8 cellular contexts compared by ENCODE assay signal in genomic region chr10:89861584-89862287, GRCh38.
DNase-seq lines count a peak whose midpoint lies in the region; ATAC-seq and TF ChIP-seq lines count a peak whose summit lies in the region.

No MANE protein-coding gene starts in this region.

- H3K27ac ChIP-seq in stomach = no peak overlapping the region

- no peak for TF ChIP-seq CTCF in progenitor cell of endocrine pancreas (IDR thresholded peaks at IDR 0.05; ENCODE audit: unreplicated experiment)
- no peak for TF ChIP-seq CTCF in stomach (IDR thresholded peaks at IDR 0.05)

- H3K4me3 Mint-ChIP-seq in activated T-cell treated with anti-CD3 and anti-CD28 coated beads, Interleukin-2, amount 50 U/mL, for 72 hours = peak overlapping the region; percentile 57 to 73
- H3K4me3 Mint-ChIP-seq in naive B cell (peak overlapping the region in 4 of 8 donors; percentile 49 to 82 (median 70)), progenitor cell of endocrine pancreas (ENCODE audit: low read depth) (no peak overlapping the region)

- TF ChIP-seq EP300 in stomach (IDR thresholded peaks at IDR 0.05) = no peak

- H3K27ac Mint-ChIP-seq in activated T-cell treated with anti-CD3 and anti-CD28 coated beads, Interleukin-2, amount 50 U/mL, for 72 hours = peak overlapping the region; percentile 90
- H3K27ac Mint-ChIP-seq in naive B cell (peak overlapping the region in 4 of 6 donors; percentile 30 to 86 (median 64)), progenitor cell of endocrine pancreas (no peak overlapping the region)

- no peak overlapping the region for H3K4me3 ChIP-seq in stomach

- H3K9me3 ChIP-seq in stomach = no peaks in the 10 kb centered on the region

- no peaks in the 10 kb centered on the region for H3K9me3 Mint-ChIP-seq in activated T-cell treated with anti-CD3 and anti-CD28 coated beads, Interleukin-2, amount 50 U/mL, for 72 hours
- no peaks in the 10 kb centered on the region for H3K9me3 Mint-ChIP-seq in naive B cell
- no peaks in the 10 kb centered on the region for H3K9me3 Mint-ChIP-seq in progenitor cell of endocrine pancreas (ENCODE audit: low read depth)

- peak; percentile 83 for DNase-seq in Daoy (ENCODE audit: low read depth)
- DNase-seq in activated T-cell treated with anti-CD3 and anti-CD28 coated beads, Interleukin-2, amount 50 U/mL, for 72 hours = peak; percentile 55 to 71
- no peak for DNase-seq in naive B cell
- no peak for DNase-seq in progenitor cell of endocrine pancreas (ENCODE audit: low spot score, unreplicated experiment)
- DNase-seq in stomach = no peak
- no peak for DNase-seq in germinal center (ENCODE audit: low spot score)

- H3K27me3 ChIP-seq in stomach = no peaks in the 10 kb centered on the region

- ATAC-seq in HG03378 (IDR thresholded peaks at IDR 0.05; ENCODE audit: unreplicated experiment) = peak; percentile 46
- ATAC-seq in activated T-cell treated with anti-CD3 and anti-CD28 coated beads, Interleukin-2, amount 50 U/mL, for 72 hours (replicated peaks in 1 of 2) = peak; percentile 94 to 97
- no peak for ATAC-seq in naive B cell (ENCODE audit: low read depth in 2 of 2)
- ATAC-seq in GM21717 (IDR thresholded peaks at IDR 0.05; ENCODE audit: unreplicated experiment) = no peak

- peaks cover 0 to 13% (median 1%) of the 10 kb centered on the region in 4 donors for H3K4me1 ChIP-seq in stomach

- no peaks in the 10 kb centered on the region for H3K27me3 Mint-ChIP-seq in activated T-cell treated with anti-CD3 and anti-CD28 coated beads, Interleukin-2, amount 50 U/mL, for 72 hours (ENCODE audit: low read depth)
- H3K27me3 Mint-ChIP-seq in naive B cell = no peaks in the 10 kb centered on the region
- no peaks in the 10 kb centered on the region for H3K27me3 Mint-ChIP-seq in progenitor cell of endocrine pancreas

- H3K36me3 Mint-ChIP-seq in activated T-cell treated with anti-CD3 and anti-CD28 coated beads, Interleukin-2, amount 50 U/mL, for 72 hours (ENCODE audit: insufficient read depth in 2 of 2) = no peaks in the 10 kb centered on the region
- no peaks in the 10 kb centered on the region for H3K36me3 Mint-ChIP-seq in naive B cell
- no peaks in the 10 kb centered on the region for H3K36me3 Mint-ChIP-seq in progenitor cell of endocrine pancreas (ENCODE audit: insufficient read depth)

- H3K4me1 Mint-ChIP-seq in activated T-cell treated with anti-CD3 and anti-CD28 coated beads, Interleukin-2, amount 50 U/mL, for 72 hours (ENCODE audit: low read depth) = peaks cover 36% of the 10 kb centered on the region
- H3K4me1 Mint-ChIP-seq in naive B cell = peaks cover 17 to 23% (median 21%) of the 10 kb centered on the region in 3 donors
- H3K4me1 Mint-ChIP-seq in progenitor cell of endocrine pancreas (ENCODE audit: low read depth) = no peaks in the 10 kb centered on the region

- TF ChIP-seq POLR2A in stomach (IDR thresholded peaks at IDR 0.05) = no peak

- no peaks in the 10 kb centered on the region for H3K36me3 ChIP-seq in stomach

- intact Hi-C loops in stomach (cut with DNase I; ENCODE audit: low total_unique reads) = no loop called here

- WGBS in stomach, 5 donors = 67 to 75% (median 71%) methylated on average over 3 of the region's 3 CpGs

Comparison
In these comparisons a context has a peak if more than half of its experiments do, and no peak if none do; other contexts are left out.
1. DNase-seq: peak in Daoy (single experiment) and activated T-cell treated with anti-CD3 and anti-CD28 coated beads, Interleukin-2, amount 50 U/mL, for 72 hours (2 of 2); none in naive B cell (single experiment), progenitor cell of endocrine pancreas (single experiment), stomach (single experiment) and germinal center (single experiment).
2. ATAC-seq: peak in HG03378 (single experiment) and activated T-cell treated with anti-CD3 and anti-CD28 coated beads, Interleukin-2, amount 50 U/mL, for 72 hours (2 of 2); none in naive B cell (0 of 2) and GM21717 (single experiment).